In genomic region chr1:11024545-11024944, GRCh38 we compare ENCODE assay signal across 36 cellular contexts. TPM values are rescaled to one million over a fixed set of nuclear protein-coding genes. Genes with fewer than 3 reads are reported as not detected.
A peak's percentile ranks its signal among the peaks of the same experiment; 100 is the strongest.
DNase-seq lines count a peak whose midpoint lies in the region; ATAC-seq, FAIRE-seq and TF ChIP-seq lines count a peak whose summit lies in the region.
"Had no signal": no experiment of that assay in that cellular context is flagged by ENCODE, and none has a peak within 500 bp of the region (broad histone marks: within the 10 kb centered on the region; RNA-seq: fewer than 3 reads in every experiment).

No MANE protein-coding gene starts in this region.

- CTCF ChIA-PET in activated naive CD4-positive, alpha-beta T cell treated with anti-CD3 and anti-CD28 coated beads for 36 hours (lab: Charles Lee): interaction anchor here (1.4 kb wide), 1 partner anchor 13 kb away, joined by 5 read pairs; no protein-coding TSS in a partner anchor
- CTCF ChIA-PET in WTC11 (lab: Charles Lee): interaction anchor here (0.6 kb wide), 1 partner anchor 822 kb away, joined by 3 read pairs; no protein-coding TSS in a partner anchor

- intact Hi-C loops in activated naive CD4-positive, alpha-beta T cell treated with anti-CD3 and anti-CD28 coated beads for 36 hours (cut with micrococcal nuclease): no loop called here

- H3K4me1 Mint-ChIP-seq in activated naive CD4-positive, alpha-beta T cell treated with anti-CD3 and anti-CD28 coated beads for 36 hours (ENCODE audit: low read depth): peaks cover 18% of the 10 kb centered on the region
- H3K4me1 Mint-ChIP-seq in WTC11 (peaks cover 7% of the 10 kb centered on the region; the same call in 1 of the 2 replicates), neural progenitor cell (no peaks in the 10 kb centered on the region)

- H4K20me1 ChIP-seq in neural progenitor cell (ENCODE audit: low read depth): peaks cover 54% of the 10 kb centered on the region

- no peaks in the 10 kb centered on the region for H3K27me3 Mint-ChIP-seq in activated naive CD4-positive, alpha-beta T cell treated with anti-CD3 and anti-CD28 coated beads for 36 hours (ENCODE audit: low read depth)
- H3K27me3 Mint-ChIP-seq in WTC11 (ENCODE audit: low read depth) (no peaks in the 10 kb centered on the region), neural progenitor cell (ENCODE audit: insufficient read depth, low read depth) (peaks cover 2% of the 10 kb centered on the region)
- H3K27me3 Mint-ChIP-seq: dendritic cell treated with granulocyte-macrophage colony-stimulating factor and Interleukin-4, amounts not matched to agents 40 ng/mL and 50 ng/mL, for 4 days had no signal

- peak overlapping the region; percentile 10 for H3K9ac ChIP-seq in neural progenitor cell
- H3K9ac ChIP-seq: parathyroid adenoma, SK-N-SH had no signal

- H3K4me1 ChIP-seq in neural progenitor cell: no peaks in the 10 kb centered on the region
- H3K4me1 ChIP-seq: left lung, parathyroid adenoma, right atrium auricular region, vagina had no signal

- no peak for FAIRE-seq in GM12892 (lab: Jason Lieb, UNC)
- FAIRE-seq: H54, HTR-8/SVneo, islet of Langerhans had no signal

- no peaks in the 10 kb centered on the region for H3K27me3 ChIP-seq in neural progenitor cell
- H3K27me3 ChIP-seq: esophagus muscularis mucosa, foreskin keratinocyte, left lung, MG63, right atrium auricular region, stomach, tibial artery, vagina had no signal

- no peak overlapping the region for H3K27ac ChIP-seq in neural progenitor cell
- H3K27ac ChIP-seq: esophagus muscularis mucosa, foreskin keratinocyte, left lung, parathyroid adenoma, right atrium auricular region, stomach, tibial artery, vagina had no signal

- no peak overlapping the region for H2AFZ ChIP-seq in neural progenitor cell (replicated peaks)
- H2AFZ ChIP-seq: parathyroid adenoma had no signal

- 0 out of 2 replicates have a peak, but pooled peaks have one; percentile 19 for TF ChIP-seq POLR2A in GM12892 (IDR thresholded peaks at IDR 0.05; ENCODE audit: low read depth, low read length)

- no peak overlapping the region for H3K4me2 ChIP-seq in neural progenitor cell
- H3K4me2 ChIP-seq: SK-N-SH, smooth muscle cell had no signal

- H3K4me3 ChIP-seq in neural progenitor cell: no peak overlapping the region
- H3K4me3 ChIP-seq: esophagus muscularis mucosa, left lung, MG63, right atrium auricular region, smooth muscle cell, stomach, tibial artery, vagina had no signal

- H3K9me3 ChIP-seq in neural progenitor cell (ENCODE audit: low read depth): no peaks in the 10 kb centered on the region
- H3K9me3 ChIP-seq: esophagus muscularis mucosa, left lung, MG63, right atrium auricular region, SK-N-SH, stomach, tibial artery, vagina had no signal

- H3K36me3 Mint-ChIP-seq in activated naive CD4-positive, alpha-beta T cell treated with anti-CD3 and anti-CD28 coated beads for 36 hours (ENCODE audit: low read depth): peaks cover 41% of the 10 kb centered on the region
- H3K36me3 Mint-ChIP-seq in WTC11: peaks cover 73% of the 10 kb centered on the region
- H3K36me3 Mint-ChIP-seq in neural progenitor cell: peaks cover 32% of the 10 kb centered on the region

- peaks cover 42% of the 10 kb centered on the region for H3K36me3 ChIP-seq in neural progenitor cell

- peaks cover 21% of the 10 kb centered on the region for H3K79me2 ChIP-seq in neural progenitor cell (ENCODE audit: low read depth)
- H3K79me2 ChIP-seq: parathyroid adenoma had no signal

- peaks cover 69% of the 10 kb centered on the region for H3F3A ChIP-seq in neural progenitor cell (ENCODE audit: low read depth)

- DNase-seq in activated naive CD4-positive, alpha-beta T cell treated with anti-CD3 and anti-CD28 coated beads for 36 hours: no peak
- no peak for DNase-seq in activated naive CD4-positive, alpha-beta T cell treated with anti-CD3 and anti-CD28 coated beads, Interleukin-2, amount 50 U/mL, for 16 hours
- no peak for DNase-seq in GM12892 (ENCODE audit: insufficient read length)
- DNase-seq in WTC11 (ENCODE audit: low spot score): no peak
- DNase-seq in neural progenitor cell (ENCODE audit: low spot score): no peak
- no peak for DNase-seq in UCSD-AML1 (lab: John Stamatoyannopoulos, UW; ENCODE audit: unreplicated experiment)
- no peak for DNase-seq in activated CD4-positive, alpha-beta T cell treated with anti-CD3 and anti-CD28 coated beads, Interleukin-2, amount 50 U/mL, for 4 hours
- no peak for DNase-seq in NCI-H1436 treated with DMSO at 0.1 percent for 48 hours (lab: John Stamatoyannopoulos, UW)
- DNase-seq: central memory CD4-positive, alpha-beta T cell; DMS 273 treated with DMSO at 0.1 percent for 48 hours; EL; foreskin keratinocyte; head of caudate nucleus; KG1; left lung; mesenchymal stem cell; MG63; NCI-H1105; NCI-H187 treated with DMSO at 0.1 percent for 48 hours; NCI-H2171; NCI-H510A treated with DMSO at 0.1 percent for 48 hours; SK-N-SH; stomach; tibial artery had no signal

- TF ChIP-seq CTCF in WTC11 (IDR thresholded peaks at IDR 0.05): no peak
- no peak for TF ChIP-seq CTCF in neural progenitor cell (IDR thresholded peaks at IDR 0.05)

- POLR2A ChIA-PET in WTC11 (lab: Charles Lee): no interaction called here

- H3K27ac Mint-ChIP-seq in activated naive CD4-positive, alpha-beta T cell treated with anti-CD3 and anti-CD28 coated beads for 36 hours: peak overlapping the region; percentile 67
- H3K27ac Mint-ChIP-seq in WTC11 (peak overlapping the region; percentile 70), neural progenitor cell (no peak overlapping the region)
- H3K27ac Mint-ChIP-seq: activated T-helper 2 cell treated with anti-CD3 and anti-CD28 coated beads, Interferon-gamma antibody, Interleukin-2, Interleukin-4, amounts not matched to agents 10 μg/mL and 5 μg/mL and 100 μg/mL, durations not matched to agents 14 hours and 24 hours and 36 hours; dendritic cell treated with granulocyte-macrophage colony-stimulating factor and Interleukin-4, amounts not matched to agents 40 ng/mL and 50 ng/mL, for 4 days; T-helper 1 cell treated with Interleukin-12 subunit alpha and Interleukin-12 subunit beta and Interleukin-4 antibody, amounts not matched to agents 30 μg/mL and 1 μg/mL, for 36 hours had no signal

- no peaks in the 10 kb centered on the region for H3K9me3 Mint-ChIP-seq in activated naive CD4-positive, alpha-beta T cell treated with anti-CD3 and anti-CD28 coated beads for 36 hours
- H3K9me3 Mint-ChIP-seq in WTC11 (no peaks in the 10 kb centered on the region), neural progenitor cell (no peaks in the 10 kb centered on the region)
- H3K9me3 Mint-ChIP-seq: activated T-helper 2 cell treated with anti-CD3 and anti-CD28 coated beads, Interferon-gamma antibody, Interleukin-2, Interleukin-4, amounts not matched to agents 10 μg/mL and 5 μg/mL and 100 μg/mL, durations not matched to agents 14 hours and 24 hours and 36 hours; dendritic cell treated with granulocyte-macrophage colony-stimulating factor and Interleukin-4, amounts not matched to agents 40 ng/mL and 50 ng/mL, for 4 days; T-helper 1 cell treated with Interleukin-12 subunit alpha and Interleukin-12 subunit beta and Interleukin-4 antibody, amounts not matched to agents 30 μg/mL and 1 μg/mL, for 36 hours had no signal

- no peak overlapping the region for H3K4me3 Mint-ChIP-seq in activated naive CD4-positive, alpha-beta T cell treated with anti-CD3 and anti-CD28 coated beads for 36 hours
- H3K4me3 Mint-ChIP-seq in WTC11 (no peak overlapping the region), neural progenitor cell (no peak overlapping the region)
- H3K4me3 Mint-ChIP-seq: dendritic cell treated with granulocyte-macrophage colony-stimulating factor and Interleukin-4, amounts not matched to agents 40 ng/mL and 50 ng/mL, for 4 days; T-helper 1 cell treated with Interleukin-12 subunit alpha and Interleukin-12 subunit beta and Interleukin-4 antibody, amounts not matched to agents 30 μg/mL and 1 μg/mL, for 36 hours had no signal

- no peak for ATAC-seq in WTC11
- ATAC-seq: foreskin keratinocyte, left lung had no signal

RNA-seq across cellular contexts. Expression of gene TARDBP, which starts 12.1 kb away (rescaled TPM):
- total RNA-seq in activated naive CD4-positive, alpha-beta T cell treated with anti-CD3 and anti-CD28 coated beads for 36 hours: 100 to 1,000 TPM; 158 to 159 TPM
- polyA plus RNA-seq in GM12892 (2012; ENCODE audit: missing spikeins): 133 TPM
- total RNA-seq in WTC11 (2021): 185 to 228 TPM (median 197 TPM) in 3 replicates
- 170 and 202 TPM in 2 replicates for total RNA-seq in neural progenitor cell (ENCODE audit: low replicate concordance)

RNA-seq across cellular contexts. Expression of gene MASP2, which starts 22.5 kb away (rescaled TPM):
- total RNA-seq in activated naive CD4-positive, alpha-beta T cell treated with anti-CD3 and anti-CD28 coated beads for 36 hours: under 1 TPM; 0.17 to 0.31 TPM
- polyA plus RNA-seq in GM12892 (2012; ENCODE audit: missing spikeins): 3.4 TPM
- total RNA-seq in WTC11 (2021) (0.57 to 1.1 TPM (median 0.82 TPM) in 3 replicates), neural progenitor cell (ENCODE audit: low replicate concordance) (0.09 TPM in 1 of 2 replicates, not detected in the other)
- total RNA-seq: esophagus muscularis mucosa, left lung, right atrium auricular region, smooth muscle cell, stomach, vagina had no signal
- polyA plus RNA-seq: BJ, SK-N-SH, stomach had no signal

RNA-seq across cellular contexts. Expression of gene SRM, which starts 35.3 kb away (rescaled TPM):
- 100 to 1,000 TPM; 207 to 222 TPM for total RNA-seq in activated naive CD4-positive, alpha-beta T cell treated with anti-CD3 and anti-CD28 coated beads for 36 hours
- polyA plus RNA-seq in GM12892 (2012; ENCODE audit: missing spikeins): 64.6 TPM
- total RNA-seq in WTC11 (2021) (164 to 200 TPM (median 170 TPM) in 3 replicates), neural progenitor cell (ENCODE audit: low replicate concordance) (15.7 and 33.2 TPM in 2 replicates)
